25 cellular contexts compared by ENCODE assay signal in genomic region chr1:9367806-9368205, GRCh38.
"Had no signal": no experiment of that assay in that cellular context is flagged by ENCODE, and none has a peak within 500 bp of the region (broad histone marks: within the 10 kb centered on the region; RNA-seq: fewer than 3 reads in every experiment).

No MANE protein-coding gene starts in this region.

- H3K4me3 ChIP-seq: gastrocnemius medialis, left ventricle myocardium inferior, lower lobe of right lung, right lobe of liver, thoracic aorta, tibial nerve, upper lobe of left lung had no signal

- H3K4me3 Mint-ChIP-seq: effector memory CD8-positive, alpha-beta T cell; immature natural killer cell; natural killer cell; stimulated activated naive B cell treated with anti-CD40 and anti-IgM and Interleukin-4, amounts not matched to agents 10 μg/mL and 1 μg/mL and 100 μg/mL, for 72 hours; stimulated activated naive CD8-positive, alpha-beta T cell treated with anti-CD3 and anti-CD28 coated beads, Interleukin-15, Interleukin-2, amounts not matched to agents 100 ng/mL and 50 ng/mL, for 24 hours had no signal

- ATAC-seq: effector memory CD8-positive, alpha-beta T cell; gastrocnemius medialis; left colon; lower lobe of right lung; natural killer cell; stimulated activated naive B cell treated with anti-CD40 and anti-IgM and Interleukin-4, amounts not matched to agents 10 μg/mL and 1 μg/mL and 100 μg/mL, for 72 hours had no signal

- H3K9me3 ChIP-seq: gastrocnemius medialis, left ventricle myocardium inferior, lower lobe of right lung, neutrophil, right lobe of liver, thoracic aorta, tibial nerve, upper lobe of left lung had no signal

- H3K27ac Mint-ChIP-seq: effector memory CD8-positive, alpha-beta T cell; immature natural killer cell; natural killer cell; progenitor cell of endocrine pancreas; stimulated activated naive B cell treated with anti-CD40 and anti-IgM and Interleukin-4, amounts not matched to agents 10 μg/mL and 1 μg/mL and 100 μg/mL, for 72 hours; stimulated activated naive CD8-positive, alpha-beta T cell treated with anti-CD3 and anti-CD28 coated beads, Interleukin-15, Interleukin-2, amounts not matched to agents 100 ng/mL and 50 ng/mL, for 24 hours had no signal

- H3K4me1 Mint-ChIP-seq: immature natural killer cell, natural killer cell had no signal

- H3K27me3 ChIP-seq: gastrocnemius medialis, neutrophil, right lobe of liver, tibial nerve, upper lobe of left lung had no signal

- H3K27ac ChIP-seq: gastrocnemius medialis, left ventricle myocardium inferior, lower lobe of right lung, neutrophil, parathyroid adenoma, right lobe of liver, tibial nerve, upper lobe of left lung had no signal

- H3K36me3 Mint-ChIP-seq: natural killer cell had no signal

- DNase-seq: cortex of kidney; effector memory CD8-positive, alpha-beta T cell; erythroblast; foreskin fibroblast; gastrocnemius medialis; hypothalamus; immature natural killer cell; islet precursor cell; kidney glomerular epithelial cell; left colon; left ventricle myocardium inferior; lower lobe of right lung; natural killer cell; right lobe of liver; small intestine; stimulated activated CD4-positive, alpha-beta T cell treated with anti-CD3 and anti-CD28 coated beads, Interleukin-15, amount 100 ng/mL, for 24 hours; stimulated activated CD4-positive, alpha-beta T cell treated with anti-CD3 and anti-CD28 coated beads, Interleukin-2, amount 100 ng/mL, for 48 hours; stimulated activated naive B cell treated with anti-CD40 and anti-IgM and Interleukin-4, amounts not matched to agents 10 μg/mL and 1 μg/mL and 100 μg/mL, for 72 hours; upper lobe of left lung had no signal

- H3K27me3 Mint-ChIP-seq: effector memory CD8-positive, alpha-beta T cell; progenitor cell of endocrine pancreas; stimulated activated naive B cell treated with anti-CD40 and anti-IgM and Interleukin-4, amounts not matched to agents 10 μg/mL and 1 μg/mL and 100 μg/mL, for 72 hours; stimulated activated naive CD8-positive, alpha-beta T cell treated with anti-CD3 and anti-CD28 coated beads, Interleukin-15, Interleukin-2, amounts not matched to agents 100 ng/mL and 50 ng/mL, for 24 hours had no signal

- H3K9me3 Mint-ChIP-seq: effector memory CD8-positive, alpha-beta T cell; immature natural killer cell; natural killer cell; stimulated activated naive B cell treated with anti-CD40 and anti-IgM and Interleukin-4, amounts not matched to agents 10 μg/mL and 1 μg/mL and 100 μg/mL, for 72 hours; stimulated activated naive CD8-positive, alpha-beta T cell treated with anti-CD3 and anti-CD28 coated beads, Interleukin-15, Interleukin-2, amounts not matched to agents 100 ng/mL and 50 ng/mL, for 24 hours had no signal

- H3K36me3 ChIP-seq: neutrophil had no signal

- H3K4me1 ChIP-seq: parathyroid adenoma, right lobe of liver had no signal
